8 cellular contexts compared by ENCODE assay signal in genomic region chr1:210328032-210328745, GRCh38. TPM values are rescaled to one million over a fixed set of nuclear protein-coding genes. Genes with fewer than 3 reads are reported as not detected.
DNase-seq lines count a peak whose midpoint lies in the region; ATAC-seq and TF ChIP-seq lines count a peak whose summit lies in the region.

No MANE protein-coding gene starts in this region.

- no peaks in the 10 kb centered on the region for H3K27me3 ChIP-seq in CD8-positive, alpha-beta memory T cell (ENCODE audit: insufficient read depth, low read length, poor library complexity, severe bottlenecking)
- H3K27me3 ChIP-seq in Loucy (ENCODE audit: insufficient read depth, low read length, poor library complexity, severe bottlenecking) (no peaks in the 10 kb centered on the region), mononuclear cell (ENCODE audit: insufficient read depth, low read length) (no peaks in the 10 kb centered on the region)

- no peaks in the 10 kb centered on the region for H3F3A ChIP-seq in Loucy (ENCODE audit: low read depth)

- peaks cover 31% of the 10 kb centered on the region for H3K4me1 ChIP-seq in CD8-positive, alpha-beta memory T cell (ENCODE audit: insufficient read depth, low read length)
- H3K4me1 ChIP-seq in Loucy (ENCODE audit: insufficient read depth, low read length, poor library complexity, severe bottlenecking) (peaks cover 38% of the 10 kb centered on the region), mononuclear cell (ENCODE audit: insufficient read depth, low read length) (peaks cover 14% of the 10 kb centered on the region)

- no peak for TF ChIP-seq CTCF in Loucy (conservative IDR thresholded peaks at IDR 0.05; ENCODE audit: low read length)
- no peak for TF ChIP-seq CTCF in choroid plexus epithelial cell (conservative IDR thresholded peaks at IDR 0.05; ENCODE audit: low read depth, low read length)

- H3K4me3 Mint-ChIP-seq in CD8-positive, alpha-beta memory T cell: peak overlapping the region; percentile 86 to 98 (median 97)

- no peaks in the 10 kb centered on the region for H3K9me3 ChIP-seq in CD8-positive, alpha-beta memory T cell (ENCODE audit: low read length)
- H3K9me3 ChIP-seq in Loucy (ENCODE audit: insufficient read depth, low read depth, low read length) (no peaks in the 10 kb centered on the region), mononuclear cell (ENCODE audit: low read depth, low read length) (no peaks in the 10 kb centered on the region)

- H3K36me3 Mint-ChIP-seq in CD8-positive, alpha-beta memory T cell: peaks cover 0 to 13% (median 5%) of the 10 kb centered on the region in 3 donors

- peak overlapping the region; percentile 79 for H3K27ac ChIP-seq in CD8-positive, alpha-beta memory T cell (ENCODE audit: low read depth, low read length)

- peaks cover under 1 to 4% of the 10 kb centered on the region in 2 donors for H3K27me3 Mint-ChIP-seq in CD8-positive, alpha-beta memory T cell

- POLR2A ChIA-PET in CD8-positive, alpha-beta memory T cell (lab: Charles Lee): interaction anchor here (1.1 kb wide), 1 partner anchor 13 kb away, joined by 3 read pairs; no protein-coding TSS in a partner anchor

- H3K9me2 ChIP-seq in Loucy (replicated peaks; ENCODE audit: low read depth, low read length): no peaks in the 10 kb centered on the region

- ATAC-seq in HG03565 (IDR thresholded peaks at IDR 0.05; ENCODE audit: unreplicated experiment): no peak
- ATAC-seq in GM21367 (IDR thresholded peaks at IDR 0.05; ENCODE audit: unreplicated experiment): no peak
- no peak for ATAC-seq in GM18870 (IDR thresholded peaks at IDR 0.05; ENCODE audit: unreplicated experiment)

- H3K9me3 Mint-ChIP-seq in CD8-positive, alpha-beta memory T cell: peaks cover 0 to 4% (median 0%) of the 10 kb centered on the region in 5 donors

- no peaks in the 10 kb centered on the region for H3K79me2 ChIP-seq in Loucy (ENCODE audit: insufficient read depth, low read length)

- no peaks in the 10 kb centered on the region for H4K20me1 ChIP-seq in Loucy (ENCODE audit: insufficient read depth, low read length, poor library complexity, severe bottlenecking)

- peaks cover 39 to 51% (median 43%) of the 10 kb centered on the region in 3 donors for H3K4me1 Mint-ChIP-seq in CD8-positive, alpha-beta memory T cell

- H3K4me3 ChIP-seq in CD8-positive, alpha-beta memory T cell (ENCODE audit: low read length): peak overlapping the region; percentile 81
- H3K4me3 ChIP-seq in Loucy (ENCODE audit: low read length, poor library complexity, severe bottlenecking) (peak overlapping the region; percentile 76), choroid plexus epithelial cell (ENCODE audit: low read depth, low read length) (peak overlapping the region; percentile 63), mononuclear cell (ENCODE audit: low read length) (peak overlapping the region; percentile 78)

- peak overlapping the region; percentile 88 to 93 (median 91) for H3K27ac Mint-ChIP-seq in CD8-positive, alpha-beta memory T cell

- peaks cover 1% of the 10 kb centered on the region for H3K36me3 ChIP-seq in CD8-positive, alpha-beta memory T cell (ENCODE audit: insufficient read depth, low read length)
- no peaks in the 10 kb centered on the region for H3K36me3 ChIP-seq in Loucy (ENCODE audit: insufficient read depth, low read length)

- peak overlapping the region; percentile 94 for H3K4me2 ChIP-seq in Loucy (ENCODE audit: low read depth, low read length, poor library complexity, severe bottlenecking)

- no peak for DNase-seq in CD8-positive, alpha-beta memory T cell
- DNase-seq in choroid plexus epithelial cell (ENCODE audit: low read depth): no peak
- DNase-seq in middle frontal gyrus (ENCODE audit: extremely low spot score, low spot score): no peak

- H3K9ac ChIP-seq in Loucy (ENCODE audit: low read depth, low read length, poor library complexity, severe bottlenecking): peak overlapping the region; percentile 84

- peak overlapping the region; percentile 97 for H2AFZ ChIP-seq in Loucy (ENCODE audit: low read length)

- CTCF ChIA-PET in CD8-positive, alpha-beta memory T cell (lab: Charles Lee): interaction anchor here (1.7 to 4.0 kb wide), 2 partner anchors 14 to 46 kb away, joined by 3 to 17 read pairs; no protein-coding TSS in a partner anchor

RNA-seq across cellular contexts. Expression of gene HHAT, which starts 0.5 kb away (rescaled TPM):
- total RNA-seq in CD8-positive, alpha-beta memory T cell: 1 to 10 TPM; 1.4 to 2.1 TPM
- 4.6 TPM for polyA plus RNA-seq in CD8-positive, alpha-beta memory T cell
- total RNA-seq in mononuclear cell: 2.4 TPM
